In the genomic region with DNA sequence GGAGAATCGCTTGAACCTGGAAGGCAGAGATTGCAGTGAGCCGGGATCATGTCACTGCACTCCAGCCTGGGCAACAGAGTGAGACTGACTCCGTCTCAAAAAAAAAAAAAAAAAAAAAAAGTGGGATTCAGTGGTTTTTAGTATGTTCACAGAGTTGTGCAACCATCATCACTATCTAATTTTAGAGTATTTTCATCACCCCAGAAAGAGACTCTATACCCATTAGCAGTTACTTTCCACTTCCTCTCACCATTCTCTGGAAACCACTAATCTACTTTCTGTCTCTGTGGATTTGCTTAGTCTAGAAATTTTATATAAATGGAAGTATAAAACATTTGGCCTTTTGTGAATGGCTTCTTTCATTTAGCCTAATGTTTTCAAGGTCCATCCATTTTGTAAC, we compare ENCODE assay signal across 17 cellular contexts.
A peak's percentile ranks its signal among the peaks of the same experiment; 100 is the strongest.
DNase-seq lines count a peak whose midpoint lies in the region; ATAC-seq and TF ChIP-seq lines count a peak whose summit lies in the region.
"Had no signal": no experiment of that assay in that cellular context is flagged by ENCODE, and none has a peak within 500 bp of the region (broad histone marks: within the 10 kb centered on the region; RNA-seq: fewer than 3 reads in every experiment).

No MANE protein-coding gene starts in this region.

- H3K4me1 ChIP-seq in stomach (peaks cover 0 to 18% (median 3%) of the 10 kb centered on the region in 4 donors), BE2C (peaks cover 23% of the 10 kb centered on the region)
- H3K4me1 ChIP-seq: neural progenitor cell had no signal

- TF ChIP-seq POLR2A in stomach (IDR thresholded peaks at IDR 0.05): no peak

- intact Hi-C loops in stomach (cut with DNase I; ENCODE audit: low total_unique reads): no loop called here

- peak; percentile 41 to 50 for DNase-seq in AML-193 (lab: John Stamatoyannopoulos, UW)
- DNase-seq in SKM-1 (lab: John Stamatoyannopoulos, UW; ENCODE audit: unreplicated experiment): peak; percentile 36
- no peak for DNase-seq in stomach
- no peak for DNase-seq in Ammon's horn (ENCODE audit: low spot score)
- no peak for DNase-seq in GM10266 (ENCODE audit: extremely low spot score)
- no peak for DNase-seq in BE2C
- DNase-seq: activated T-cell treated with anti-CD3 and anti-CD28 coated beads, Interleukin-2, amount 50 U/mL, for 4 hours; amygdala; effector CD4-positive, alpha-beta T cell; H9; NCI-H446 treated with DMSO at 0.1 percent for 48 hours; stimulated activated CD4-positive, alpha-beta T cell treated with anti-CD3 and anti-CD28 coated beads, Interleukin-12 subunit alpha, Interleukin-12 subunit beta, amount 100 ng/mL, for 4 hours had no signal

- no peaks in the 10 kb centered on the region for H3K36me3 ChIP-seq in stomach
- H3K36me3 ChIP-seq in BE2C: no peaks in the 10 kb centered on the region
- H3K36me3 ChIP-seq: neural progenitor cell had no signal

- peak; percentile 50 for ATAC-seq in GM19438 (IDR thresholded peaks at IDR 0.05; ENCODE audit: low read depth, unreplicated experiment)
- ATAC-seq in HG03354 (IDR thresholded peaks at IDR 0.05; ENCODE audit: poor library complexity, severe bottlenecking, unreplicated experiment): peak; percentile 54
- ATAC-seq: activated T-cell treated with anti-CD3 and anti-CD28 coated beads, Interleukin-2, amount 50 U/mL, for 4 hours; left lobe of liver had no signal

- no peaks in the 10 kb centered on the region for H3K27me3 ChIP-seq in stomach
- H3K27me3 ChIP-seq in BE2C: no peaks in the 10 kb centered on the region

- H3K4me3 ChIP-seq in stomach (no peak overlapping the region), BE2C (ENCODE audit: low read depth, low read length) (no peak overlapping the region)
- H3K4me3 ChIP-seq: neural progenitor cell had no signal

- WGBS in stomach, 5 donors: 84 to 96% (median 89%) methylated on average over 3 of the region's 3 CpGs

- H3K27ac ChIP-seq in stomach: no peak overlapping the region
- H3K27ac ChIP-seq: neural progenitor cell, RWPE1 had no signal

- no peaks in the 10 kb centered on the region for H3K9me3 ChIP-seq in stomach
- H3K9me3 ChIP-seq in BE2C: no peaks in the 10 kb centered on the region

- no peak for TF ChIP-seq EP300 in stomach (IDR thresholded peaks at IDR 0.05)

- no peak for TF ChIP-seq CTCF in stomach (IDR thresholded peaks at IDR 0.05)
- TF ChIP-seq CTCF in GM10266 (IDR thresholded peaks at IDR 0.05; ENCODE audit: control insufficient read depth, insufficient read depth, low read depth, missing control alignments): no peak
- TF ChIP-seq CTCF in BE2C (IDR thresholded peaks at IDR 0.05; ENCODE audit: low read depth, low read length): no peak

Comparison
In these comparisons a context has a peak if more than half of its experiments do, and no peak if none do; other contexts are left out.
1. DNase-seq: peak in AML-193 (2 of 2) and SKM-1 (single experiment); none in stomach (single experiment), Ammon's horn (single experiment), GM10266 (single experiment) and BE2C (single experiment).